In the genomic region with DNA sequence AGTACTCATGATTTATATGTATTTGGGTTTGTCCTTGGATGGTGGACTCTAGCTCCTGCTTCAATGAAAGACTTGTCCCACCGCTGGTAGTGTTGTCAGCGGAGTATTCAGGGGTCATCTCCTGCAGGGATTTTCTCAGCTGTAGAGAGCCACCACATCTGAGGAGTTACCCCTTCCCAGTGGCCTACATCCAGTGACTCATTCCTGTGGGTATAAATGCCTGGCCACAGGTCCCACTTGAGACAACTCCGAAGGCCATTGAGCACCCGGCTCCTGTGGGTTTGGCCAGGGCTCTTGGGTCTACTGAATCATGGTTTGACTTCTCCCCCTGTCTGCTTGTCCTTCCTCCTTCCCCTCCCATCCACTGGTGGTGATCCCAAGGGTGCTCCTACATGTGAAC, we compare ENCODE assay signal across 1 cellular context.
TF ChIP-seq lines count a peak whose summit lies in the region.

No MANE protein-coding gene starts in this region.

TF ChIP-seq in K562, 482 proteins besides CTCF, POLR2A, EP300 and RAD21 (continued from another document):
- TF ChIP-seq XRCC3 (IDR thresholded peaks at IDR 0.05) (no peak), RBBP5 (IDR thresholded peaks at IDR 0.05; ENCODE audit: borderline replicate concordance, insufficient read depth, low read length, poor library complexity, severe bottlenecking) (no peak)
